Comparison of ENCODE assay signal across 15 cellular contexts in the genomic region with DNA sequence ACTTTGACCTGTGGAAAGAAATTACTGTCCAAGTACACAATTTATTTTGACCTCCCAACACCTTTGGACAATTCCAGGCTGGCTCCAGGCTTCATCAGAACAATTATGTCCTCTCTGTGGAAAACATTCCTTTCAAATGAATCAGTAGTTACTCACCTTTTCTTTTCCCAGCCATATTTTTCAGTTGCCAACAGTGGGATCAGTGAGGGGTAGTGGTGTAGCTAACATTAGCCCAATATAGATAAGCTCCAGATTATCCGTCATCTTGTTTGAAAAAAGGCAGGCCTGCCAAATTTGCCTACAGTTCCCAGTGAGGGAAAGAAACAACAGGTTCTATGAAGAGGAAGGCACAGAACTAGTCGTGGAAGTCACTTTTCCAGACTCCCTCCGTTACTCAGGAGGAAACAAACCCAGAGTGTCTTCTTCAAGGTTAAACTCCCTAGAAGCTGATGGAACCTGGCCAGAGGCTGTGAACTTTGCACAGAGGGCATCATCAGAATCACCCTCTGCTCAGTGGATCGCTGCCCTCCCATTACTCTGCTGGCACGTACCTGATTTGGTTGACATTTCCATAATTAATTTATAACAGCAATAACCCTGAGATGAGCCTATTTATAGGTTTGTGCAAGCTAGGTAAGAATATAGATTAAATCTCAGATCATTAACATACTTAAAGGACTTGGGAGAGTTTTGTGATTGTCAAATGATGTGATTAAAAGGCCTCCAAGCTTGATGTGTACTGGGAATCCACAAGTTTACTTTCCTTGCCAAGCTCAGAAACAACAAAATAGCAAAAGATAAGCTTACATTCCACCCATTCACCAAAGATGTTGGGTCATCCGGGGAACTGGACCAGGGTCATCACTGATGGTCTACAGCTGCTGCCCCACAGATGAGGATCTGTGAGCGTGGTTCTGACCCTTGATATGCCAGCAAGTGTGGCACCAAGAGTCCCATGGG.
DNase-seq lines count a peak whose midpoint lies in the region; ATAC-seq and TF ChIP-seq lines count a peak whose summit lies in the region.
"Had no signal": no experiment of that assay in that cellular context is flagged by ENCODE, and none has a peak within 500 bp of the region (broad histone marks: within the 10 kb centered on the region; RNA-seq: fewer than 3 reads in every experiment).

No MANE protein-coding gene starts in this region.

- WGBS in SK-N-SH (ENCODE audit: low lambda C conversion rate) = 53% methylated on average over 7 of the region's 7 CpGs

- peaks cover 6 to 50% of the 10 kb centered on the region in 2 experiments; a peak in 3 of 4 replicates for H3K4me1 ChIP-seq in SK-N-SH (ENCODE audit: control insufficient read depth in 1 of 2, insufficient read depth in 2 of 2, low read depth in 1 of 2, low read length in 1 of 2)

- no peaks in the 10 kb centered on the region for H3K4me1 Mint-ChIP-seq in T-cell
- H3K4me1 Mint-ChIP-seq: activated naive CD4-positive, alpha-beta T cell treated with anti-CD3 and anti-CD28 coated beads, Interleukin-2, amount 50 U/mL, for 24 hours had no signal

- peak overlapping the region; percentile 16 for H3K4me2 ChIP-seq in SK-N-SH

- H3F3A ChIP-seq in SK-N-SH (replicated peaks; ENCODE audit: insufficient read depth) = peaks cover 9% of the 10 kb centered on the region

- H3K9me3 Mint-ChIP-seq in T-cell = no peaks in the 10 kb centered on the region
- H3K9me3 Mint-ChIP-seq: activated naive CD4-positive, alpha-beta T cell treated with anti-CD3 and anti-CD28 coated beads, Interleukin-2, amount 50 U/mL, for 24 hours; type B pancreatic cell had no signal

- no peak overlapping the region for H2AFZ ChIP-seq in SK-N-SH (ENCODE audit: low read depth)

- ATAC-seq in left ventricle myocardium superior = peak; percentile 52
- no peak for ATAC-seq in HG03045 (IDR thresholded peaks at IDR 0.05; ENCODE audit: unreplicated experiment)
- no peak for ATAC-seq in T-cell (replicated peaks in 1 of 4)

- H3K9me2 ChIP-seq in SK-N-SH = no peaks in the 10 kb centered on the region

- intact Hi-C loops in left ventricle myocardium superior (cut with micrococcal nuclease) = no loop called here

- TF ChIP-seq CTCF in SK-N-SH (IDR thresholded peaks at IDR 0.05) = no peak

- H3K9me3 ChIP-seq in SK-N-SH = no peaks in the 10 kb centered on the region

- H3K4me3 ChIP-seq in SK-N-SH (ENCODE audit: low read depth in 2 of 2, low read length in 1 of 2) = no peak overlapping the region

- no peaks in the 10 kb centered on the region for H3K36me3 ChIP-seq in SK-N-SH (replicated peaks in 1 of 2; ENCODE audit: control insufficient read depth in 1 of 2, insufficient read depth in 2 of 2, low read length in 1 of 2)

- H3K9ac ChIP-seq in SK-N-SH = no peak overlapping the region

- no peaks in the 10 kb centered on the region for H3K27me3 ChIP-seq in SK-N-SH (ENCODE audit: insufficient read depth)

- peak; percentile 50 to 78; a peak in 2 of 4 replicates for TF ChIP-seq EP300 in SK-N-SH (IDR thresholded peaks at IDR 0.05; ENCODE audit: borderline replicate concordance in 1 of 2, low read depth in 1 of 2, low read length in 1 of 2)

- TF ChIP-seq RAD21 in SK-N-SH (IDR thresholded peaks at IDR 0.05; ENCODE audit: low read length) = no peak

- DNase-seq in HPDE6-E6E7 (ENCODE audit: extremely low spot score) = peak; percentile 20
- no peak for DNase-seq in SK-N-SH
- no peak for DNase-seq in left ventricle myocardium superior
- peak; percentile 82 for DNase-seq in renal cortical epithelial cell (ENCODE audit: low read depth)
- DNase-seq in T-cell = no peak
- DNase-seq in iPS-NIHi11 (ENCODE audit: low spot score) = no peak
- DNase-seq: activated T-cell treated with anti-CD3 and anti-CD28 coated beads, Interleukin-2, amount 50 U/mL, for 1 hour; C1 segment of cervical spinal cord; NCI-H1694 treated with DMSO at 0.1 percent for 48 hours; NCI-H446 treated with DMSO at 0.1 percent for 48 hours; stimulated activated CD4-positive, alpha-beta T cell treated with anti-CD3 and anti-CD28 coated beads, Interleukin-12 subunit alpha, Interleukin-12 subunit beta, amount 100 ng/mL, for 4 hours; stimulated activated naive CD4-positive, alpha-beta T cell had no signal

- no peaks in the 10 kb centered on the region for H3K36me3 Mint-ChIP-seq in T-cell
- H3K36me3 Mint-ChIP-seq: activated naive CD4-positive, alpha-beta T cell treated with anti-CD3 and anti-CD28 coated beads, Interleukin-2, amount 50 U/mL, for 24 hours had no signal

- no peaks in the 10 kb centered on the region for H3K27me3 Mint-ChIP-seq in T-cell
- H3K27me3 Mint-ChIP-seq: activated naive CD4-positive, alpha-beta T cell treated with anti-CD3 and anti-CD28 coated beads, Interleukin-2, amount 50 U/mL, for 24 hours; type B pancreatic cell had no signal

- no peak overlapping the region for H3K4me3 Mint-ChIP-seq in T-cell
- H3K4me3 Mint-ChIP-seq: activated naive CD4-positive, alpha-beta T cell treated with anti-CD3 and anti-CD28 coated beads, Interleukin-2, amount 50 U/mL, for 24 hours; type B pancreatic cell had no signal

- H4K20me1 ChIP-seq in SK-N-SH (ENCODE audit: insufficient read depth) = no peaks in the 10 kb centered on the region

- CTCF ChIA-PET in SK-N-SH (lab: Yijun Ruan, JAX) (interaction anchor here (0.8 to 2.2 kb wide), 6 partner anchors 13 to 221 kb away, joined by 3 to 9 read pairs (median 3); no protein-coding TSS in a partner anchor), T-cell (lab: Charles Lee) (no interaction called here)

- no peaks in the 10 kb centered on the region for H3K79me2 ChIP-seq in SK-N-SH (ENCODE audit: insufficient read depth)

- H3K27ac ChIP-seq in SK-N-SH (ENCODE audit: low read depth in 2 of 2, low read length in 1 of 2) = peak overlapping the region; percentile 52 to 81

- POLR2A ChIA-PET in SK-N-SH (lab: Yijun Ruan, JAX) = no interaction called here
- POLR2A ChIA-PET in T-cell (lab: Charles Lee) = no interaction called here

- H3K27ac Mint-ChIP-seq in T-cell = no peak overlapping the region
- H3K27ac Mint-ChIP-seq: activated naive CD4-positive, alpha-beta T cell treated with anti-CD3 and anti-CD28 coated beads, Interleukin-2, amount 50 U/mL, for 24 hours; type B pancreatic cell had no signal

TF ChIP-seq in SK-N-SH, 30 proteins besides CTCF, POLR2A, EP300 and RAD21 (continues in another document):
- TF ChIP-seq FOXJ3 (CRISPR knock-in tag; IDR thresholded peaks at IDR 0.05) (no peak), USF2 (IDR thresholded peaks at IDR 0.05; ENCODE audit: borderline replicate concordance, low read depth, low read length) (no peak), RXRA (IDR thresholded peaks at IDR 0.05; ENCODE audit: borderline replicate concordance, low read depth) (peak; percentile 38; the same call in 1 of the 2 replicates), SIN3A (IDR thresholded peaks at IDR 0.05; ENCODE audit: borderline replicate concordance, low read depth, low read length) (no peak), GABPA (IDR thresholded peaks at IDR 0.05; ENCODE audit: low read depth) (no peak), RCOR1 (IDR thresholded peaks at IDR 0.05; ENCODE audit: low read length) (no peak), TEAD4 (IDR thresholded peaks at IDR 0.05; ENCODE audit: borderline replicate concordance, insufficient read depth) (peak; percentile 53; the same call in 1 of the 2 replicates), FOXM1 (IDR thresholded peaks at IDR 0.05; ENCODE audit: low read depth) (0 out of 2 replicates have a peak, but pooled peaks have one; percentile 49), CHD2 (IDR thresholded peaks at IDR 0.05; ENCODE audit: low read length, partially characterized antibody) (no peak), MXI1 (IDR thresholded peaks at IDR 0.05; ENCODE audit: low read depth, low read length) (no peak), RFX5 (IDR thresholded peaks at IDR 0.05; ENCODE audit: low read length) (no peak), SMC3 (IDR thresholded peaks at IDR 0.05; ENCODE audit: low read depth, low read length) (no peak), NFIC (IDR thresholded peaks at IDR 0.05; ENCODE audit: borderline replicate concordance) (peak; percentile 78)
- TF ChIP-seq, protein P1, sequence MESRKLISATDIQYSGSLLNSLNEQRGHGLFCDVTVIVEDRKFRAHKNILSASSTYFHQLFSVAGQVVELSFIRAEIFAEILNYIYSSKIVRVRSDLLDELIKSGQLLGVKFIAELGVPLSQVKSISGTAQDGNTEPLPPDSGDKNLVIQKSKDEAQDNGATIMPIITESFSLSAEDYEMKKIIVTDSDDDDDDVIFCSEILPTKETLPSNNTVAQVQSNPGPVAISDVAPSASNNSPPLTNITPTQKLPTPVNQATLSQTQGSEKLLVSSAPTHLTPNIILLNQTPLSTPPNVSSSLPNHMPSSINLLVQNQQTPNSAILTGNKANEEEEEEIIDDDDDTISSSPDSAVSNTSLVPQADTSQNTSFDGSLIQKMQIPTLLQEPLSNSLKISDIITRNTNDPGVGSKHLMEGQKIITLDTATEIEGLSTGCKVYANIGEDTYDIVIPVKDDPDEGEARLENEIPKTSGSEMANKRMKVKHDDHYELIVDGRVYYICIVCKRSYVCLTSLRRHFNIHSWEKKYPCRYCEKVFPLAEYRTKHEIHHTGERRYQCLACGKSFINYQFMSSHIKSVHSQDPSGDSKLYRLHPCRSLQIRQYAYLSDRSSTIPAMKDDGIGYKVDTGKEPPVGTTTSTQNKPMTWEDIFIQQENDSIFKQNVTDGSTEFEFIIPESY (IDR thresholded peaks at IDR 0.05; ENCODE audit: borderline replicate concordance, low read depth) = no peak
- TF ChIP-seq, protein P2, sequence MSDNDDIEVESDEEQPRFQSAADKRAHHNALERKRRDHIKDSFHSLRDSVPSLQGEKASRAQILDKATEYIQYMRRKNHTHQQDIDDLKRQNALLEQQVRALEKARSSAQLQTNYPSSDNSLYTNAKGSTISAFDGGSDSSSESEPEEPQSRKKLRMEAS (IDR thresholded peaks at IDR 0.05; ENCODE audit: low read depth) = no peak
- TF ChIP-seq, protein P3, sequence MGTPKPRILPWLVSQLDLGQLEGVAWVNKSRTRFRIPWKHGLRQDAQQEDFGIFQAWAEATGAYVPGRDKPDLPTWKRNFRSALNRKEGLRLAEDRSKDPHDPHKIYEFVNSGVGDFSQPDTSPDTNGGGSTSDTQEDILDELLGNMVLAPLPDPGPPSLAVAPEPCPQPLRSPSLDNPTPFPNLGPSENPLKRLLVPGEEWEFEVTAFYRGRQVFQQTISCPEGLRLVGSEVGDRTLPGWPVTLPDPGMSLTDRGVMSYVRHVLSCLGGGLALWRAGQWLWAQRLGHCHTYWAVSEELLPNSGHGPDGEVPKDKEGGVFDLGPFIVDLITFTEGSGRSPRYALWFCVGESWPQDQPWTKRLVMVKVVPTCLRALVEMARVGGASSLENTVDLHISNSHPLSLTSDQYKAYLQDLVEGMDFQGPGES (IDR thresholded peaks at IDR 0.05; ENCODE audit: low read depth, low read length) = no peak

Comparison
In these comparisons a context has a peak if more than half of its experiments do, and no peak if none do; other contexts are left out.
1. DNase-seq: peak in HPDE6-E6E7 (single experiment) and renal cortical epithelial cell (single experiment); none in SK-N-SH (single experiment), left ventricle myocardium superior (single experiment), T-cell (0 of 34) and iPS-NIHi11 (single experiment).